Comparison of ENCODE assay signal across 1 cellular context in the genomic region with DNA sequence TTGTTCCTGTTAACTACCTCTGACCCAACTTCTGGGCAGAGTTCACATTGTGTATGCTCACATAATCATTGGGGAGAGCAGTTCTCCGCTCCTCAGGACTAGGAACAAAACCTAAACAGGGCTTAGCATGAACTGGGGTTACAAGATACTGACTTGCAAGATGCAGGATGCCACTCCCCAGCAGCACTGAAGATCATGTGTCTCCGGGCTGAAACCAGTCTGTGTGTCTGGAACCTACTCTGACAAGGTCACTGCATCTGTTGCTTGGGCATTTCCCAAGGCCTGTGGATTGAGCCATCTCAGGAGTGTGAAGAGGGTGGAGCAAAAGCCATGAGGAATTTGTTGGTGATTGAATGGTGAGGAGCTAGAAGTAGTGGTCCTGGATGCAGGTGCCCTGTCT.
TF ChIP-seq lines count a peak whose summit lies in the region.

No MANE protein-coding gene starts in this region.

TF ChIP-seq in GM23338, 12 proteins besides CTCF, POLR2A, EP300 and RAD21 (continued from another document):
- TF ChIP-seq ZNF114 (CRISPR knock-in tag; IDR thresholded peaks at IDR 0.05) = no peak
- no peak for TF ChIP-seq JUNB (IDR thresholded peaks at IDR 0.05; ENCODE audit: unreplicated experiment)
- TF ChIP-seq, protein P1, sequence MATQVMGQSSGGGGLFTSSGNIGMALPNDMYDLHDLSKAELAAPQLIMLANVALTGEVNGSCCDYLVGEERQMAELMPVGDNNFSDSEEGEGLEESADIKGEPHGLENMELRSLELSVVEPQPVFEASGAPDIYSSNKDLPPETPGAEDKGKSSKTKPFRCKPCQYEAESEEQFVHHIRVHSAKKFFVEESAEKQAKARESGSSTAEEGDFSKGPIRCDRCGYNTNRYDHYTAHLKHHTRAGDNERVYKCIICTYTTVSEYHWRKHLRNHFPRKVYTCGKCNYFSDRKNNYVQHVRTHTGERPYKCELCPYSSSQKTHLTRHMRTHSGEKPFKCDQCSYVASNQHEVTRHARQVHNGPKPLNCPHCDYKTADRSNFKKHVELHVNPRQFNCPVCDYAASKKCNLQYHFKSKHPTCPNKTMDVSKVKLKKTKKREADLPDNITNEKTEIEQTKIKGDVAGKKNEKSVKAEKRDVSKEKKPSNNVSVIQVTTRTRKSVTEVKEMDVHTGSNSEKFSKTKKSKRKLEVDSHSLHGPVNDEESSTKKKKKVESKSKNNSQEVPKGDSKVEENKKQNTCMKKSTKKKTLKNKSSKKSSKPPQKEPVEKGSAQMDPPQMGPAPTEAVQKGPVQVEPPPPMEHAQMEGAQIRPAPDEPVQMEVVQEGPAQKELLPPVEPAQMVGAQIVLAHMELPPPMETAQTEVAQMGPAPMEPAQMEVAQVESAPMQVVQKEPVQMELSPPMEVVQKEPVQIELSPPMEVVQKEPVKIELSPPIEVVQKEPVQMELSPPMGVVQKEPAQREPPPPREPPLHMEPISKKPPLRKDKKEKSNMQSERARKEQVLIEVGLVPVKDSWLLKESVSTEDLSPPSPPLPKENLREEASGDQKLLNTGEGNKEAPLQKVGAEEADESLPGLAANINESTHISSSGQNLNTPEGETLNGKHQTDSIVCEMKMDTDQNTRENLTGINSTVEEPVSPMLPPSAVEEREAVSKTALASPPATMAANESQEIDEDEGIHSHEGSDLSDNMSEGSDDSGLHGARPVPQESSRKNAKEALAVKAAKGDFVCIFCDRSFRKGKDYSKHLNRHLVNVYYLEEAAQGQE (IDR thresholded peaks at IDR 0.05; ENCODE audit: unreplicated experiment) = no peak
- TF ChIP-seq EZH2phosphoT487 (IDR thresholded peaks at IDR 0.05; ENCODE audit: unreplicated experiment) = no peak
- no peak for TF ChIP-seq ZNF331 (CRISPR knock-in tag; IDR thresholded peaks at IDR 0.05; ENCODE audit: low read depth)
- TF ChIP-seq, protein P2, sequence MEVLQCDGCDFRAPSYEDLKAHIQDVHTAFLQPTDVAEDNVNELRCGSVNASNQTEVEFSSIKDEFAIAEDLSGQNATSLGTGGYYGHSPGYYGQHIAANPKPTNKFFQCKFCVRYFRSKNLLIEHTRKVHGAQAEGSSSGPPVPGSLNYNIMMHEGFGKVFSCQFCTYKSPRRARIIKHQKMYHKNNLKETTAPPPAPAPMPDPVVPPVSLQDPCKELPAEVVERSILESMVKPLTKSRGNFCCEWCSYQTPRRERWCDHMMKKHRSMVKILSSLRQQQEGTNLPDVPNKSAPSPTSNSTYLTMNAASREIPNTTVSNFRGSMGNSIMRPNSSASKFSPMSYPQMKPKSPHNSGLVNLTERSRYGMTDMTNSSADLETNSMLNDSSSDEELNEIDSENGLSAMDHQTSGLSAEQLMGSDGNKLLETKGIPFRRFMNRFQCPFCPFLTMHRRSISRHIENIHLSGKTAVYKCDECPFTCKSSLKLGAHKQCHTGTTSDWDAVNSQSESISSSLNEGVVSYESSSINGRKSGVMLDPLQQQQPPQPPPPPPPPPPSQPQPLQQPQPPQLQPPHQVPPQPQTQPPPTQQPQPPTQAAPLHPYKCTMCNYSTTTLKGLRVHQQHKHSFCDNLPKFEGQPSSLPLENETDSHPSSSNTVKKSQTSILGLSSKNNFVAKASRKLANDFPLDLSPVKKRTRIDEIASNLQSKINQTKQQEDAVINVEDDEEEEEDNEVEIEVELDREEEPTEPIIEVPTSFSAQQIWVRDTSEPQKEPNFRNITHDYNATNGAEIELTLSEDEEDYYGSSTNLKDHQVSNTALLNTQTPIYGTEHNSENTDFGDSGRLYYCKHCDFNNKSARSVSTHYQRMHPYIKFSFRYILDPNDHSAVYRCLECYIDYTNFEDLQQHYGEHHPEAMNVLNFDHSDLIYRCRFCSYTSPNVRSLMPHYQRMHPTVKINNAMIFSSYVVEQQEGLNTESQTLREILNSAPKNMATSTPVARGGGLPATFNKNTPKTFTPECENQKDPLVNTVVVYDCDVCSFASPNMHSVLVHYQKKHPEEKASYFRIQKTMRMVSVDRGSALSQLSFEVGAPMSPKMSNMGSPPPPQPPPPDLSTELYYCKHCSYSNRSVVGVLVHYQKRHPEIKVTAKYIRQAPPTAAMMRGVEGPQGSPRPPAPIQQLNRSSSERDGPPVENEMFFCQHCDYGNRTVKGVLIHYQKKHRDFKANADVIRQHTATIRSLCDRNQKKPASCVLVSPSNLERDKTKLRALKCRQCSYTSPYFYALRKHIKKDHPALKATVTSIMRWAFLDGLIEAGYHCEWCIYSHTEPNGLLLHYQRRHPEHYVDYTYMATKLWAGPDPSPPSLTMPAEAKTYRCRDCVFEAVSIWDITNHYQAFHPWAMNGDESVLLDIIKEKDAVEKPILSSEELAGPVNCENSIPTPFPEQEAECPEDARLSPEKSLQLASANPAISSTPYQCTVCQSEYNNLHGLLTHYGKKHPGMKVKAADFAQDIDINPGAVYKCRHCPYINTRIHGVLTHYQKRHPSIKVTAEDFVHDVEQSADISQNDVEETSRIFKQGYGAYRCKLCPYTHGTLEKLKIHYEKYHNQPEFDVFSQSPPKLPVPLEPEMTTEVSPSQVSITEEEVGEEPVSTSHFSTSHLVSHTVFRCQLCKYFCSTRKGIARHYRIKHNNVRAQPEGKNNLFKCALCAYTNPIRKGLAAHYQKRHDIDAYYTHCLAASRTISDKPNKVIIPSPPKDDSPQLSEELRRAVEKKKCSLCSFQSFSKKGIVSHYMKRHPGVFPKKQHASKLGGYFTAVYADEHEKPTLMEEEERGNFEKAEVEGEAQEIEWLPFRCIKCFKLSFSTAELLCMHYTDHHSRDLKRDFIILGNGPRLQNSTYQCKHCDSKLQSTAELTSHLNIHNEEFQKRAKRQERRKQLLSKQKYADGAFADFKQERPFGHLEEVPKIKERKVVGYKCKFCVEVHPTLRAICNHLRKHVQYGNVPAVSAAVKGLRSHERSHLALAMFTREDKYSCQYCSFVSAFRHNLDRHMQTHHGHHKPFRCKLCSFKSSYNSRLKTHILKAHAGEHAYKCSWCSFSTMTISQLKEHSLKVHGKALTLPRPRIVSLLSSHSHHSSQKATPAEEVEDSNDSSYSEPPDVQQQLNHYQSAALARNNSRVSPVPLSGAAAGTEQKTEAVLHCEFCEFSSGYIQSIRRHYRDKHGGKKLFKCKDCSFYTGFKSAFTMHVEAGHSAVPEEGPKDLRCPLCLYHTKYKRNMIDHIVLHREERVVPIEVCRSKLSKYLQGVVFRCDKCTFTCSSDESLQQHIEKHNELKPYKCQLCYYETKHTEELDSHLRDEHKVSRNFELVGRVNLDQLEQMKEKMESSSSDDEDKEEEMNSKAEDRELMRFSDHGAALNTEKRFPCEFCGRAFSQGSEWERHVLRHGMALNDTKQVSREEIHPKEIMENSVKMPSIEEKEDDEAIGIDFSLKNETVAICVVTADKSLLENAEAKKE (CRISPR knock-in tag; IDR thresholded peaks at IDR 0.05) = no peak
- TF ChIP-seq, protein P3, sequence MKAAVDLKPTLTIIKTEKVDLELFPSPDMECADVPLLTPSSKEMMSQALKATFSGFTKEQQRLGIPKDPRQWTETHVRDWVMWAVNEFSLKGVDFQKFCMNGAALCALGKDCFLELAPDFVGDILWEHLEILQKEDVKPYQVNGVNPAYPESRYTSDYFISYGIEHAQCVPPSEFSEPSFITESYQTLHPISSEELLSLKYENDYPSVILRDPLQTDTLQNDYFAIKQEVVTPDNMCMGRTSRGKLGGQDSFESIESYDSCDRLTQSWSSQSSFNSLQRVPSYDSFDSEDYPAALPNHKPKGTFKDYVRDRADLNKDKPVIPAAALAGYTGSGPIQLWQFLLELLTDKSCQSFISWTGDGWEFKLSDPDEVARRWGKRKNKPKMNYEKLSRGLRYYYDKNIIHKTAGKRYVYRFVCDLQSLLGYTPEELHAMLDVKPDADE (IDR thresholded peaks at IDR 0.05) = no peak
- no peak for TF ChIP-seq CREB1 (CRISPR knock-in tag; IDR thresholded peaks at IDR 0.05; ENCODE audit: low read depth)
